In genomic region chr3:132657869-132658747, GRCh38 we compare ENCODE assay signal across 10 cellular contexts. TPM values are rescaled to one million over a fixed set of nuclear protein-coding genes. Genes with fewer than 3 reads are reported as not detected.
DNase-seq lines count a peak whose midpoint lies in the region; ATAC-seq and TF ChIP-seq lines count a peak whose summit lies in the region.
"Had no signal": no experiment of that assay in that cellular context is flagged by ENCODE, and none has a peak within 500 bp of the region (broad histone marks: within the 10 kb centered on the region; RNA-seq: fewer than 3 reads in every experiment).

No MANE protein-coding gene starts in this region.

- DNase-seq in heart left ventricle (no peak), left ventricle myocardium superior (no peak), tibial nerve (ENCODE audit: low spot score in 2 of 2) (no peak), sigmoid colon (no peak)
- no peak for DNase-seq in activated T-helper 2 cell treated with anti-CD3 and anti-CD28 coated beads, Interferon-gamma antibody, Interleukin-2, Interleukin-4, amounts not matched to agents 10 μg/mL and 5 μg/mL and 100 μg/mL, durations not matched to agents 14 hours and 24 hours and 36 hours (ENCODE audit: low spot score)
- DNase-seq in NK-92 treated with Interleukin-12 subunit alpha and Interleukin-12 subunit beta, amount 100 ng/mL, for 24 hours (lab: John Stamatoyannopoulos, UW), result no peak
- DNase-seq: NCI-H1105, SW 1271 had no signal

- peak overlapping the region in 10 of 12 donors; percentile 73 to 96 (median 88) for H3K4me3 ChIP-seq in heart left ventricle
- H3K4me3 ChIP-seq in liver (ENCODE audit: low read depth in 1 of 3, low read length in 3 of 3), result peak overlapping the region; percentile 57 to 90 (median 78)
- peak overlapping the region in 2 of 4 donors; percentile 66 to 78 for H3K4me3 ChIP-seq in tibial nerve
- no peak overlapping the region for H3K4me3 ChIP-seq in sigmoid colon

- intact Hi-C loops in heart left ventricle (cut with DNase I) (no loop called here), left ventricle myocardium superior (cut with micrococcal nuclease) (no loop called here), sigmoid colon (cut with DNase I) (no loop called here)
- intact Hi-C loops in activated T-helper 2 cell treated with anti-CD3 and anti-CD28 coated beads, Interferon-gamma antibody, Interleukin-2, Interleukin-4, amounts not matched to agents 10 μg/mL and 5 μg/mL and 100 μg/mL, durations not matched to agents 14 hours and 24 hours and 36 hours (cut with micrococcal nuclease), result no loop called here

- TF ChIP-seq EP300 in tibial nerve (IDR thresholded peaks at IDR 0.05) (no peak), sigmoid colon (IDR thresholded peaks at IDR 0.05) (no peak)

- TF ChIP-seq POLR2A in heart left ventricle (IDR thresholded peaks at IDR 0.05) (no peak), tibial nerve (IDR thresholded peaks at IDR 0.05) (no peak), sigmoid colon (IDR thresholded peaks at IDR 0.05) (no peak)

- H3K4me1 ChIP-seq in heart left ventricle (peaks cover 0 to 72% (median 58%) of the 10 kb centered on the region in 12 donors), liver (ENCODE audit: control insufficient read depth in 4 of 4, insufficient read depth in 4 of 4, low read length in 3 of 4) (peaks cover 5 to 61% (median 30%) of the 10 kb centered on the region in 4 donors), tibial nerve (peaks cover 0 to 43% (median 18%) of the 10 kb centered on the region in 4 donors), sigmoid colon (peaks cover 0 to 31% (median 17%) of the 10 kb centered on the region in 4 donors)

- peak overlapping the region in 10 of 12 donors; percentile 80 to 96 (median 93) for H3K27ac ChIP-seq in heart left ventricle
- H3K27ac ChIP-seq in liver (ENCODE audit: low read depth in 1 of 2, low read length in 2 of 2), result peak overlapping the region; percentile 92 to 99
- peak overlapping the region in 3 of 4 donors; percentile 87 to 96 (median 96) for H3K27ac ChIP-seq in tibial nerve
- H3K27ac ChIP-seq in sigmoid colon, result peak overlapping the region in 2 of 4 donors; percentile 92 to 93

- peak overlapping the region; percentile 85 to 98 for H3K9ac ChIP-seq in liver (ENCODE audit: low read depth in 1 of 2, low read length in 2 of 2)

- H3K9me3 ChIP-seq in heart left ventricle (no peaks in the 10 kb centered on the region), liver (ENCODE audit: control insufficient read depth in 4 of 4, low read length in 3 of 4) (no peaks in the 10 kb centered on the region), tibial nerve (no peaks in the 10 kb centered on the region), sigmoid colon (no peaks in the 10 kb centered on the region)

- WGBS in heart left ventricle, 4 donors, result 86 to 88% (median 88%) methylated on average over 8 of the region's 8 CpGs
- WGBS in liver, result 39% methylated on average over 8 of the region's 8 CpGs
- 84 to 87% methylated on average over 8 of the region's 8 CpGs for WGBS in tibial nerve, 2 donors
- WGBS in sigmoid colon, 2 donors, result 58 to 89% methylated on average over 8 of the region's 8 CpGs

- H3K9me3 Mint-ChIP-seq in activated T-helper 2 cell treated with anti-CD3 and anti-CD28 coated beads, Interferon-gamma antibody, Interleukin-2, Interleukin-4, amounts not matched to agents 10 μg/mL and 5 μg/mL and 100 μg/mL, durations not matched to agents 14 hours and 24 hours and 36 hours, result no peaks in the 10 kb centered on the region

- H3K36me3 ChIP-seq in heart left ventricle, result no peaks in the 10 kb centered on the region
- H3K36me3 ChIP-seq in liver (ENCODE audit: control insufficient read depth in 4 of 4, insufficient read depth in 3 of 4, low read depth in 1 of 4, low read length in 3 of 4), result peaks cover 0 to 3% (median 0%) of the 10 kb centered on the region in 4 donors
- no peaks in the 10 kb centered on the region for H3K36me3 ChIP-seq in tibial nerve
- H3K36me3 ChIP-seq in sigmoid colon, result no peaks in the 10 kb centered on the region

- peaks cover 30% of the 10 kb centered on the region for H3K4me1 Mint-ChIP-seq in activated T-helper 2 cell treated with anti-CD3 and anti-CD28 coated beads, Interferon-gamma antibody, Interleukin-2, Interleukin-4, amounts not matched to agents 10 μg/mL and 5 μg/mL and 100 μg/mL, durations not matched to agents 14 hours and 24 hours and 36 hours (ENCODE audit: low read depth)

- TF ChIP-seq RAD21 in liver (IDR thresholded peaks at IDR 0.05), result peak in 1 of 2 donors; percentile 14

- peaks cover 12% of the 10 kb centered on the region for H3K36me3 Mint-ChIP-seq in activated T-helper 2 cell treated with anti-CD3 and anti-CD28 coated beads, Interferon-gamma antibody, Interleukin-2, Interleukin-4, amounts not matched to agents 10 μg/mL and 5 μg/mL and 100 μg/mL, durations not matched to agents 14 hours and 24 hours and 36 hours (ENCODE audit: low read depth)

- H3K27ac Mint-ChIP-seq in activated T-helper 2 cell treated with anti-CD3 and anti-CD28 coated beads, Interferon-gamma antibody, Interleukin-2, Interleukin-4, amounts not matched to agents 10 μg/mL and 5 μg/mL and 100 μg/mL, durations not matched to agents 14 hours and 24 hours and 36 hours, result no peak overlapping the region

- H3K27me3 Mint-ChIP-seq in activated T-helper 2 cell treated with anti-CD3 and anti-CD28 coated beads, Interferon-gamma antibody, Interleukin-2, Interleukin-4, amounts not matched to agents 10 μg/mL and 5 μg/mL and 100 μg/mL, durations not matched to agents 14 hours and 24 hours and 36 hours (ENCODE audit: low read depth), result no peaks in the 10 kb centered on the region

- ATAC-seq in heart left ventricle (no peak), left ventricle myocardium superior (no peak), GM19035 (IDR thresholded peaks at IDR 0.05; ENCODE audit: unreplicated experiment) (no peak)

- no peaks in the 10 kb centered on the region for H3K27me3 ChIP-seq in heart left ventricle
- no peaks in the 10 kb centered on the region for H3K27me3 ChIP-seq in liver (ENCODE audit: control insufficient read depth in 4 of 4, insufficient read depth in 4 of 4, low read length in 3 of 4)
- no peaks in the 10 kb centered on the region for H3K27me3 ChIP-seq in tibial nerve
- no peaks in the 10 kb centered on the region for H3K27me3 ChIP-seq in sigmoid colon

- TF ChIP-seq CTCF in heart left ventricle (IDR thresholded peaks at IDR 0.05) (no peak), liver (IDR thresholded peaks at IDR 0.05; ENCODE audit: low read depth, low read length, missing input control) (no peak), tibial nerve (IDR thresholded peaks at IDR 0.05) (no peak), sigmoid colon (IDR thresholded peaks at IDR 0.05) (no peak)

- peak overlapping the region; percentile 94 for H3K4me3 Mint-ChIP-seq in activated T-helper 2 cell treated with anti-CD3 and anti-CD28 coated beads, Interferon-gamma antibody, Interleukin-2, Interleukin-4, amounts not matched to agents 10 μg/mL and 5 μg/mL and 100 μg/mL, durations not matched to agents 14 hours and 24 hours and 36 hours (ENCODE audit: low read depth)

TF ChIP-seq in liver, 16 proteins besides CTCF, POLR2A, EP300 and RAD21 (continues in another document):
- TF ChIP-seq MAX (IDR thresholded peaks at IDR 0.05) (peak; percentile 62), RXRA (IDR thresholded peaks at IDR 0.05) (peak; percentile 67 to 79), HNF4G (IDR thresholded peaks at IDR 0.05) (peak; percentile 96), SP1 (IDR thresholded peaks at IDR 0.05) (peak; percentile 97), ATF3 (IDR thresholded peaks at IDR 0.05) (no peak), NR2F2 (IDR thresholded peaks at IDR 0.05) (peak; percentile 24), GABPA (IDR thresholded peaks at IDR 0.05 in 1 of 2, conservative IDR thresholded peaks at IDR 0.05 in 1 of 2) (no peak)

RNA-seq across cellular contexts. Expression of gene ACAD11, which starts 1.5 kb away (rescaled TPM):
- 10 to 100 TPM; 18.3 to 38.8 (median 24.5) TPM for total RNA-seq in heart left ventricle
- polyA plus RNA-seq in heart left ventricle, result 10 to 100 TPM in 1 of 2 donors, 1 to 10 TPM in 1; 8.9 to 14.1 TPM
- 16.8 TPM for total RNA-seq in left ventricle myocardium superior
- total RNA-seq in activated T-helper 2 cell treated with anti-CD3 and anti-CD28 coated beads, Interferon-gamma antibody, Interleukin-2, Interleukin-4, amounts not matched to agents 10 μg/mL and 5 μg/mL and 100 μg/mL, durations not matched to agents 14 hours and 24 hours and 36 hours, result 14.9 and 18.3 TPM in 2 replicates
- total RNA-seq in liver, result 100 to 1,000 TPM in 1 of 2 donors, 10 to 100 TPM in 1; 57.1 to 357 TPM
- polyA plus RNA-seq in liver, result 10 to 100 TPM; 52.2 to 74.1 TPM
- 10 to 100 TPM; 39.2 to 69.9 (median 59.4) TPM for total RNA-seq in tibial nerve
- total RNA-seq in sigmoid colon, result 10 to 100 TPM; 26.8 to 71.7 (median 35.4) TPM
- 1 to 10 TPM; 2.4 to 4.7 (median 4.2) TPM for polyA plus RNA-seq in sigmoid colon

RNA-seq across cellular contexts. Expression of gene UBA5, which starts 2.0 kb away (rescaled TPM):
- total RNA-seq in heart left ventricle (10 to 100 TPM; 25.3 to 38.6 (median 32.0) TPM), left ventricle myocardium superior (38.3 TPM), liver (10 to 100 TPM; 38.9 to 51.9 TPM), tibial nerve (10 to 100 TPM; 19.9 to 50.9 (median 34.4) TPM), sigmoid colon (10 to 100 TPM; 21.6 to 35.3 (median 31.8) TPM)
- polyA plus RNA-seq in heart left ventricle (10 to 100 TPM; 25.7 to 59.1 TPM), liver (10 to 100 TPM; 15.3 to 33.0 TPM), sigmoid colon (10 to 100 TPM; 16.8 to 23.9 (median 20.8) TPM)
- 75.6 and 80.2 TPM in 2 replicates for total RNA-seq in activated T-helper 2 cell treated with anti-CD3 and anti-CD28 coated beads, Interferon-gamma antibody, Interleukin-2, Interleukin-4, amounts not matched to agents 10 μg/mL and 5 μg/mL and 100 μg/mL, durations not matched to agents 14 hours and 24 hours and 36 hours

Comparison
In these comparisons a context has a peak if more than half of its experiments do, and no peak if none do; other contexts are left out.
1. H3K4me3 ChIP-seq: peak in heart left ventricle (10 of 12) and liver (3 of 3); none in sigmoid colon (0 of 4).